In the genomic region with DNA sequence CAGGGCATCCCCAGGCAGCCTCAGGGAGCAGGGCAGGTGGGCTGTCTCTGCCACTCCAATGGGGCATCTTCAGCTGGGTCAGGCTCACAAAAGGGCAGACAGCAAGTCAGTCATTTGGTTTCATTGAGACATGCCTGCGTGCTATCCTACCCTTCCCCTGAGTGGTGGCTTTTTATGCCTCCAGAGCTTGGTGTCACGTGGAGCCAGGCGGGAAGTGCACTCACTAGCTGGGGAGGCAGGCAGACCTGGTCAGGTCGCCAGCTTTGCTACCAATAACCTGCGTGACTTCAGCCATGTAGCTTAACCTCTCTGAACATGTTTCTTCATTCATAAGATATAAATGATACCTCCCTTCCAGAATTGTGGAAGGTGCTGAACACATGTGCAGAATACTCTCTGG, we compare ENCODE assay signal across 17 cellular contexts.
A peak's percentile ranks its signal among the peaks of the same experiment; 100 is the strongest.
DNase-seq lines count a peak whose midpoint lies in the region; ATAC-seq, FAIRE-seq and TF ChIP-seq lines count a peak whose summit lies in the region.
"Had no signal": no experiment of that assay in that cellular context is flagged by ENCODE, and none has a peak within 500 bp of the region (broad histone marks: within the 10 kb centered on the region; RNA-seq: fewer than 3 reads in every experiment).

No MANE protein-coding gene starts in this region.

- no peak overlapping the region for H2AFZ ChIP-seq in HepG2 (ENCODE audit: low read length)

- peaks cover 28% of the 10 kb centered on the region for H3K27me3 Mint-ChIP-seq in T-helper 17 cell
- peaks cover 7% of the 10 kb centered on the region for H3K27me3 Mint-ChIP-seq in brain
- peaks cover 4 to 11% (median 9%) of the 10 kb centered on the region in 3 donors for H3K27me3 Mint-ChIP-seq in immature natural killer cell (ENCODE audit: low read depth in 3 of 3)

- H3K36me3 Mint-ChIP-seq in T-helper 17 cell (ENCODE audit: low read depth) = peaks cover 2% of the 10 kb centered on the region
- H3K36me3 Mint-ChIP-seq in brain = peaks cover 18% of the 10 kb centered on the region
- no peaks in the 10 kb centered on the region for H3K36me3 Mint-ChIP-seq in immature natural killer cell
- H3K36me3 Mint-ChIP-seq: CD14-positive monocyte; CD4-positive, alpha-beta memory T cell had no signal

- H3K27ac ChIP-seq in HepG2 (ENCODE audit: extremely low read length, insufficient read depth, low read length) (no peak overlapping the region), right lobe of liver (no peak overlapping the region)
- H3K27ac ChIP-seq: BLaER1 had no signal

- 100% methylated on average over 5 of the region's 5 CpGs for WGBS in HepG2 (ENCODE audit: low lambda C conversion rate)
- WGBS in right lobe of liver (ENCODE audit: insufficient coverage, low coverage, low lambda C conversion rate, missing lambda C conversion rate) = no CpG with 5 or more reads among the region's 5 CpGs

- no peak for FAIRE-seq in HepG2 (lab: Jason Lieb, UNC)
- FAIRE-seq: H1 had no signal

- CTCF ChIA-PET in HepG2 (lab: Yijun Ruan, JAX; ENCODE audit: low intra/inter-chr PET ratio, low total read pairs) = no interaction called here

- peaks cover 83% of the 10 kb centered on the region for H3K4me1 ChIP-seq in HepG2 (ENCODE audit: insufficient read depth, low read length)
- no peaks in the 10 kb centered on the region for H3K4me1 ChIP-seq in right lobe of liver
- H3K4me1 ChIP-seq: HAP-1 had no signal

- BruUV-seq in HepG2 (replicated peaks; lab: Mats Ljungman, UMichigan) = no TSS peak

- TF ChIP-seq EP300 in HepG2 (IDR thresholded peaks at IDR 0.05; ENCODE audit: low read depth in 2 of 2, low read length in 2 of 2) (no peak), HepG2 (CRISPR knock-in tag; IDR thresholded peaks at IDR 0.05; ENCODE audit: borderline replicate concordance) (no peak)

- intact Hi-C loops in HepG2 (cut with micrococcal nuclease; ENCODE audit: unreplicated experiment) (no loop called here), right lobe of liver (cut with DNase I) (no loop called here)

- ATAC-seq in HepG2 = no peak
- ATAC-seq in right lobe of liver = no peak
- ATAC-seq in T-helper 17 cell = no peak

- POLR2A ChIA-PET in HepG2 (lab: Yijun Ruan, JAX) = interaction anchor here (0.6 to 2.4 kb wide), 5 partner anchors 17 to 415 kb away, joined by 3 to 7 read pairs (median 3); a partner anchor contains a TSS

- no peak overlapping the region for H3K4me3 ChIP-seq in HepG2 (replicated peaks in 1 of 3; ENCODE audit: insufficient read depth in 1 of 3, low read depth in 2 of 3, low read length in 3 of 3)
- H3K4me3 ChIP-seq in right lobe of liver = no peak overlapping the region
- H3K4me3 ChIP-seq: BLaER1, HAP-1 had no signal

- H3K27ac Mint-ChIP-seq in T-helper 17 cell (peak overlapping the region; percentile 24), brain (peak overlapping the region in 3 of 5 experiments; percentile 11 to 79 (median 22)), immature natural killer cell (no peak overlapping the region)
- H3K27ac Mint-ChIP-seq: CD14-positive monocyte; CD4-positive, alpha-beta memory T cell had no signal

- TF ChIP-seq POLR2A in HepG2 (IDR thresholded peaks at IDR 0.05; ENCODE audit: insufficient read depth in 1 of 2, low read depth in 2 of 2, low read length in 2 of 2) (no peak), right lobe of liver (IDR thresholded peaks at IDR 0.05) (no peak)

- no peak overlapping the region for H3K4me2 ChIP-seq in HepG2 (ENCODE audit: low read depth, low read length)
- H3K4me2 ChIP-seq: BLaER1 had no signal

- H3K9me3 ChIP-seq in HepG2 (ENCODE audit: low read length) = peaks cover 9% of the 10 kb centered on the region
- H3K9me3 ChIP-seq in right lobe of liver = no peaks in the 10 kb centered on the region
- H3K9me3 ChIP-seq in T-helper 17 cell (ENCODE audit: control insufficient read depth, low read length, poor library complexity, severe bottlenecking) = no peaks in the 10 kb centered on the region
- H3K9me3 ChIP-seq: BLaER1, HAP-1 had no signal

- no peaks in the 10 kb centered on the region for H3K27me3 ChIP-seq in HepG2 (ENCODE audit: control insufficient read depth in 1 of 2, insufficient read depth in 2 of 2, low read length in 2 of 2)
- no peaks in the 10 kb centered on the region for H3K27me3 ChIP-seq in right lobe of liver

- no peaks in the 10 kb centered on the region; the same call in 1 of the 2 replicates for H4K20me1 ChIP-seq in HepG2 (ENCODE audit: insufficient read depth, low read length)
- H4K20me1 ChIP-seq: BLaER1 had no signal

- H3K9ac ChIP-seq in HepG2 (ENCODE audit: insufficient read depth, low read depth, low read length) = no peak overlapping the region
- H3K9ac ChIP-seq: BLaER1 had no signal

- peaks cover 91% of the 10 kb centered on the region for H3K79me2 ChIP-seq in HepG2 (ENCODE audit: insufficient read depth, low read length)

- H3K4me3 Mint-ChIP-seq in T-helper 17 cell = no peak overlapping the region
- H3K4me3 Mint-ChIP-seq in brain = no peak overlapping the region
- H3K4me3 Mint-ChIP-seq in immature natural killer cell = no peak overlapping the region
- H3K4me3 Mint-ChIP-seq: CD14-positive monocyte; CD4-positive, alpha-beta memory T cell had no signal

- in situ Hi-C loops in HepG2 (cut with HindIII; ENCODE audit: extremely low pct_ligation_motif_present, low pct_unique_long_range_greater_than_20kb) = loop anchor here (10.0 to 25.0 kb wide), 3 partner anchors 773 to 1771 kb away; no protein-coding TSS in a partner anchor

- peaks cover 2 to 16% (median 13%) of the 10 kb centered on the region in 5 experiments for H3K9me3 Mint-ChIP-seq in brain
- no peaks in the 10 kb centered on the region for H3K9me3 Mint-ChIP-seq in immature natural killer cell
- H3K9me3 Mint-ChIP-seq: CD4-positive, alpha-beta memory T cell had no signal

- DNase-seq in HepG2 (ENCODE audit: low spot score) (no peak), right lobe of liver (no peak), T-helper 17 cell (no peak), immature natural killer cell (no peak), T-helper 1 cell (no peak)
- DNase-seq in activated naive CD4-positive, alpha-beta T cell treated with Interleukin-2 at 50 U/mL for 16 hours = no peak
- no peak for DNase-seq in activated CD4-positive, alpha-beta T cell treated with anti-CD3 and anti-CD28 coated beads, Interleukin-2, amount 50 U/mL, for 1 hour
- DNase-seq: 8988T; CD4-positive, alpha-beta memory T cell; DMS153; DMS79; GDM1 had no signal

- no peak for TF ChIP-seq RAD21 in HepG2 (CRISPR knock-in tag; IDR thresholded peaks at IDR 0.05)

- peaks cover 3% of the 10 kb centered on the region for H3K4me1 Mint-ChIP-seq in T-helper 17 cell
- peaks cover 56% of the 10 kb centered on the region for H3K4me1 Mint-ChIP-seq in brain
- peaks cover 2 to 6% of the 10 kb centered on the region in 2 donors for H3K4me1 Mint-ChIP-seq in immature natural killer cell

- no peak for TF ChIP-seq CTCF in HepG2 (CRISPR knock-in tag; IDR thresholded peaks at IDR 0.05)
- TF ChIP-seq CTCF in right lobe of liver (IDR thresholded peaks at IDR 0.05) = no peak
- no peak for TF ChIP-seq CTCF in brain (conservative IDR thresholded peaks at IDR 0.05)

- H3K36me3 ChIP-seq in HepG2 (replicated peaks in 1 of 2; ENCODE audit: control insufficient read depth in 1 of 2, insufficient read depth in 2 of 2, low read length in 2 of 2) = peaks cover 0 to 9% of the 10 kb centered on the region in 2 experiments; a peak in 3 of 5 replicates
- H3K36me3 ChIP-seq in right lobe of liver = no peaks in the 10 kb centered on the region
- H3K36me3 ChIP-seq: BLaER1, HAP-1 had no signal

TF ChIP-seq in HepG2, 621 proteins besides CTCF, POLR2A, EP300 and RAD21 (continues in another document):
- TF ChIP-seq ZBTB7B (CRISPR knock-in tag; IDR thresholded peaks at IDR 0.05) = no peak
- peak; percentile 92 for TF ChIP-seq ZNF768 (CRISPR knock-in tag; IDR thresholded peaks at IDR 0.05)
- peak; percentile 60; the same call in 1 of the 2 replicates for TF ChIP-seq ZNF720 (CRISPR knock-in tag; IDR thresholded peaks at IDR 0.05)
- TF ChIP-seq, protein P1, sequence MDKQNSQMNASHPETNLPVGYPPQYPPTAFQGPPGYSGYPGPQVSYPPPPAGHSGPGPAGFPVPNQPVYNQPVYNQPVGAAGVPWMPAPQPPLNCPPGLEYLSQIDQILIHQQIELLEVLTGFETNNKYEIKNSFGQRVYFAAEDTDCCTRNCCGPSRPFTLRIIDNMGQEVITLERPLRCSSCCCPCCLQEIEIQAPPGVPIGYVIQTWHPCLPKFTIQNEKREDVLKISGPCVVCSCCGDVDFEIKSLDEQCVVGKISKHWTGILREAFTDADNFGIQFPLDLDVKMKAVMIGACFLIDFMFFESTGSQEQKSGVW (CRISPR knock-in tag; IDR thresholded peaks at IDR 0.05; ENCODE audit: borderline replicate concordance) = no peak
- TF ChIP-seq SPEN (CRISPR knock-in tag; IDR thresholded peaks at IDR 0.05; ENCODE audit: low read depth) = 0 out of 2 replicates have a peak, but pooled peaks have one; percentile 22
- peak; percentile 53; the same call in 1 of the 2 replicates for TF ChIP-seq RFX5 (IDR thresholded peaks at IDR 0.05; ENCODE audit: low read depth, low read length)
- no peak for TF ChIP-seq GATA4 (IDR thresholded peaks at IDR 0.05; ENCODE audit: borderline replicate concordance, low read depth)
- TF ChIP-seq, protein P2, sequence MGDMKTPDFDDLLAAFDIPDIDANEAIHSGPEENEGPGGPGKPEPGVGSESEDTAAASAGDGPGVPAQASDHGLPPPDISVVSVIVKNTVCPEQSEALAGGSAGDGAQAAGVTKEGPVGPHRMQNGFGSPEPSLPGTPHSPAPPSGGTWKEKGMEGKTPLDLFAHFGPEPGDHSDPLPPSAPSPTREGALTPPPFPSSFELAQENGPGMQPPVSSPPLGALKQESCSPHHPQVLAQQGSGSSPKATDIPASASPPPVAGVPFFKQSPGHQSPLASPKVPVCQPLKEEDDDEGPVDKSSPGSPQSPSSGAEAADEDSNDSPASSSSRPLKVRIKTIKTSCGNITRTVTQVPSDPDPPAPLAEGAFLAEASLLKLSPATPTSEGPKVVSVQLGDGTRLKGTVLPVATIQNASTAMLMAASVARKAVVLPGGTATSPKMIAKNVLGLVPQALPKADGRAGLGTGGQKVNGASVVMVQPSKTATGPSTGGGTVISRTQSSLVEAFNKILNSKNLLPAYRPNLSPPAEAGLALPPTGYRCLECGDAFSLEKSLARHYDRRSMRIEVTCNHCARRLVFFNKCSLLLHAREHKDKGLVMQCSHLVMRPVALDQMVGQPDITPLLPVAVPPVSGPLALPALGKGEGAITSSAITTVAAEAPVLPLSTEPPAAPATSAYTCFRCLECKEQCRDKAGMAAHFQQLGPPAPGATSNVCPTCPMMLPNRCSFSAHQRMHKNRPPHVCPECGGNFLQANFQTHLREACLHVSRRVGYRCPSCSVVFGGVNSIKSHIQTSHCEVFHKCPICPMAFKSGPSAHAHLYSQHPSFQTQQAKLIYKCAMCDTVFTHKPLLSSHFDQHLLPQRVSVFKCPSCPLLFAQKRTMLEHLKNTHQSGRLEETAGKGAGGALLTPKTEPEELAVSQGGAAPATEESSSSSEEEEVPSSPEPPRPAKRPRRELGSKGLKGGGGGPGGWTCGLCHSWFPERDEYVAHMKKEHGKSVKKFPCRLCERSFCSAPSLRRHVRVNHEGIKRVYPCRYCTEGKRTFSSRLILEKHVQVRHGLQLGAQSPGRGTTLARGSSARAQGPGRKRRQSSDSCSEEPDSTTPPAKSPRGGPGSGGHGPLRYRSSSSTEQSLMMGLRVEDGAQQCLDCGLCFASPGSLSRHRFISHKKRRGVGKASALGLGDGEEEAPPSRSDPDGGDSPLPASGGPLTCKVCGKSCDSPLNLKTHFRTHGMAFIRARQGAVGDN (CRISPR knock-in tag; IDR thresholded peaks at IDR 0.05) = peak; percentile 55

Comparison
In these comparisons a context has a peak if more than half of its experiments do, and no peak if none do; other contexts are left out.
1. H3K27ac Mint-ChIP-seq: peak in T-helper 17 cell (single experiment) and brain (3 of 5); none in immature natural killer cell (0 of 6).